In genomic region chr20:44006578-44006977, GRCh38 we compare ENCODE assay signal across 21 cellular contexts.
DNase-seq lines count a peak whose midpoint lies in the region; ATAC-seq, FAIRE-seq and TF ChIP-seq lines count a peak whose summit lies in the region.
"Had no signal": no experiment of that assay in that cellular context is flagged by ENCODE, and none has a peak within 500 bp of the region (broad histone marks: within the 10 kb centered on the region; RNA-seq: fewer than 3 reads in every experiment).

No MANE protein-coding gene starts in this region.

- DNase-seq in HepG2 (ENCODE audit: low spot score), result no peak
- no peak for DNase-seq in right lobe of liver
- DNase-seq in RWPE2 (ENCODE audit: low spot score), result peak; percentile 81
- peak; percentile 22 for DNase-seq in left lobe of liver (ENCODE audit: low spot score)
- peak; percentile 19 for DNase-seq in stimulated activated CD8-positive, alpha-beta memory T cell treated with anti-CD3 and anti-CD28 coated beads, Interleukin-4, amount 100 ng/mL, for 48 hours
- no peak for DNase-seq in activated gamma-delta T cell (lab: John Stamatoyannopoulos, UW)
- DNase-seq: DMS79 treated with DMSO at 0.1 percent for 48 hours, GOT3, KBM-7, NCI-H1092 treated with DMSO at 0.1 percent for 48 hours, NCI-H1436 treated with DMSO at 0.1 percent for 48 hours, NCI-H2029, NCI-H2171, NCI-H524 treated with DMSO at 0.1 percent for 48 hours, SJCRH30 had no signal

- H3K79me2 ChIP-seq in HepG2 (ENCODE audit: insufficient read depth, low read length), result no peaks in the 10 kb centered on the region

- intact Hi-C loops in HepG2 (cut with micrococcal nuclease; ENCODE audit: unreplicated experiment), result no loop called here
- intact Hi-C loops in right lobe of liver (cut with DNase I), result no loop called here

- FAIRE-seq in HepG2 (lab: Jason Lieb, UNC), result no peak
- FAIRE-seq: A549, GM12892 had no signal

- H3K4me1 ChIP-seq in HepG2 (ENCODE audit: insufficient read depth, low read length) (no peaks in the 10 kb centered on the region), right lobe of liver (no peaks in the 10 kb centered on the region), RWPE2 (ENCODE audit: insufficient read depth, poor library complexity, severe bottlenecking) (no peaks in the 10 kb centered on the region)
- H3K4me1 ChIP-seq: Peyer's patch had no signal

- CTCF ChIA-PET in HepG2 (lab: Yijun Ruan, JAX; ENCODE audit: low intra/inter-chr PET ratio, low total read pairs), result no interaction called here

- TF ChIP-seq CTCF in HepG2 (CRISPR knock-in tag; IDR thresholded peaks at IDR 0.05), result peak; percentile 39; the same call in 1 of the 2 replicates
- TF ChIP-seq CTCF in right lobe of liver (IDR thresholded peaks at IDR 0.05), result no peak
- no peak for TF ChIP-seq CTCF in RWPE2 (IDR thresholded peaks at IDR 0.05; ENCODE audit: poor library complexity, severe bottlenecking)

- no peak for TF ChIP-seq POLR2A in HepG2 (IDR thresholded peaks at IDR 0.05; ENCODE audit: insufficient read depth in 1 of 2, low read depth in 2 of 2, low read length in 2 of 2)
- no peak for TF ChIP-seq POLR2A in right lobe of liver (IDR thresholded peaks at IDR 0.05)

- H3K36me3 ChIP-seq in HepG2 (replicated peaks in 1 of 2; ENCODE audit: control insufficient read depth in 1 of 2, insufficient read depth in 2 of 2, low read length in 2 of 2) (no peaks in the 10 kb centered on the region), right lobe of liver (no peaks in the 10 kb centered on the region), RWPE2 (ENCODE audit: low read depth) (no peaks in the 10 kb centered on the region)
- H3K36me3 ChIP-seq: Peyer's patch, SJCRH30 had no signal

- ATAC-seq in HepG2 (peak; percentile 76), right lobe of liver (no peak), RWPE2 (ENCODE audit: low read depth) (no peak), left lobe of liver (no peak), HG02840 (IDR thresholded peaks at IDR 0.05; ENCODE audit: low FRiP score, unreplicated experiment) (no peak), HG03159 (IDR thresholded peaks at IDR 0.05; ENCODE audit: unreplicated experiment) (no peak)
- ATAC-seq: A549, HCT116 had no signal

- WGBS in HepG2 (ENCODE audit: low lambda C conversion rate), result 12% methylated on average over 9 of the region's 9 CpGs
- WGBS in right lobe of liver (ENCODE audit: insufficient coverage, low coverage, low lambda C conversion rate, missing lambda C conversion rate), result 76% methylated on average over 5 of the region's 9 CpGs

- H3K9ac ChIP-seq in HepG2 (ENCODE audit: insufficient read depth, low read depth, low read length), result no peak overlapping the region

- H3K27me3 ChIP-seq in HepG2 (ENCODE audit: control insufficient read depth in 1 of 2, insufficient read depth in 2 of 2, low read length in 2 of 2) (peaks cover 2 to 11% of the 10 kb centered on the region in 2 experiments; a peak in 3 of 5 replicates), right lobe of liver (no peaks in the 10 kb centered on the region), RWPE2 (ENCODE audit: insufficient read depth, poor library complexity, severe bottlenecking) (no peaks in the 10 kb centered on the region)
- H3K27me3 ChIP-seq: Peyer's patch, SJCRH30 had no signal

- no peaks in the 10 kb centered on the region for H3K9me3 ChIP-seq in HepG2 (ENCODE audit: low read length)
- no peaks in the 10 kb centered on the region for H3K9me3 ChIP-seq in right lobe of liver
- no peaks in the 10 kb centered on the region for H3K9me3 ChIP-seq in RWPE2 (ENCODE audit: severe bottlenecking)
- H3K9me3 ChIP-seq: A549, Peyer's patch, SJCRH30 had no signal

- H3K4me3 ChIP-seq in HepG2 (replicated peaks in 1 of 3; ENCODE audit: insufficient read depth in 1 of 3, low read depth in 2 of 3, low read length in 3 of 3), result no peak overlapping the region
- H3K4me3 ChIP-seq in right lobe of liver, result no peak overlapping the region
- no peak overlapping the region for H3K4me3 ChIP-seq in RWPE2 (ENCODE audit: severe bottlenecking)
- H3K4me3 ChIP-seq: A549, Peyer's patch, SJCRH30 had no signal

- BruUV-seq in HepG2 (replicated peaks; lab: Mats Ljungman, UMichigan), result no TSS peak

- no peak overlapping the region for H3K27ac ChIP-seq in HepG2 (ENCODE audit: extremely low read length, insufficient read depth, low read length)
- H3K27ac ChIP-seq in right lobe of liver, result no peak overlapping the region
- no peak overlapping the region for H3K27ac ChIP-seq in RWPE2 (ENCODE audit: poor library complexity, severe bottlenecking)
- H3K27ac ChIP-seq: A549, Peyer's patch, SJCRH30 had no signal

- POLR2A ChIA-PET in HepG2 (lab: Yijun Ruan, JAX), result no interaction called here

- no peak for TF ChIP-seq EP300 in HepG2 (IDR thresholded peaks at IDR 0.05; ENCODE audit: low read depth in 2 of 2, low read length in 2 of 2)
- no peak for TF ChIP-seq EP300 in HepG2 (CRISPR knock-in tag; IDR thresholded peaks at IDR 0.05; ENCODE audit: borderline replicate concordance)

- H2AFZ ChIP-seq in HepG2 (ENCODE audit: low read length), result no peak overlapping the region

- no peak for TF ChIP-seq RAD21 in HepG2 (CRISPR knock-in tag; IDR thresholded peaks at IDR 0.05)

- in situ Hi-C loops in HepG2 (cut with HindIII; ENCODE audit: extremely low pct_ligation_motif_present, low pct_unique_long_range_greater_than_20kb), result no loop called here

- no peaks in the 10 kb centered on the region for H4K20me1 ChIP-seq in HepG2 (ENCODE audit: insufficient read depth, low read length)

- H3K4me2 ChIP-seq in HepG2 (ENCODE audit: low read depth, low read length), result no peak overlapping the region
- H3K4me2 ChIP-seq: A549 had no signal

TF ChIP-seq in HepG2, 621 proteins besides CTCF, POLR2A, EP300 and RAD21:
- TF ChIP-seq PTBP1 (IDR thresholded peaks at IDR 0.05; ENCODE audit: low read depth, low read length, poor library complexity, severe bottlenecking) (no peak), ZNF558 (CRISPR knock-in tag; IDR thresholded peaks at IDR 0.05; ENCODE audit: borderline replicate concordance) (no peak), ZNF12 (CRISPR knock-in tag; IDR thresholded peaks at IDR 0.05) (no peak), MED1 (CRISPR knock-in tag; IDR thresholded peaks at IDR 0.05) (no peak), ZNF17 (CRISPR knock-in tag; IDR thresholded peaks at IDR 0.05) (no peak), NR3C1 (CRISPR knock-in tag; IDR thresholded peaks at IDR 0.05) (no peak), STAG1 (CRISPR knock-in tag; IDR thresholded peaks at IDR 0.05) (peak; percentile 12; the same call in 1 of the 2 replicates), ZFP37 (CRISPR knock-in tag; IDR thresholded peaks at IDR 0.05; ENCODE audit: borderline replicate concordance) (no peak)

Comparison
In these comparisons a context has a peak if more than half of its experiments do, and no peak if none do; other contexts are left out.
1. DNase-seq: peak in RWPE2 (single experiment), left lobe of liver (single experiment) and stimulated activated CD8-positive, alpha-beta memory T cell treated with anti-CD3 and anti-CD28 coated beads, Interleukin-4, amount 100 ng/mL, for 48 hours (single experiment); none in HepG2 (single experiment), right lobe of liver (0 of 3) and activated gamma-delta T cell (single experiment).